Comparison of ENCODE assay signal across 15 cellular contexts in genomic region chr1:233627376-233627775, GRCh38. TPM values are rescaled to one million over a fixed set of nuclear protein-coding genes. Genes with fewer than 3 reads are reported as not detected.
DNase-seq lines count a peak whose midpoint lies in the region; ATAC-seq and TF ChIP-seq lines count a peak whose summit lies in the region.
"Had no signal": no experiment of that assay in that cellular context is flagged by ENCODE, and none has a peak within 500 bp of the region (broad histone marks: within the 10 kb centered on the region; RNA-seq: fewer than 3 reads in every experiment).

No MANE protein-coding gene starts in this region.

- intact Hi-C loops in mammary epithelial cell (cut with micrococcal nuclease): no loop called here

- CTCF ChIA-PET in mammary epithelial cell (lab: Charles Lee; ENCODE audit: low non-redundant PET): no interaction called here

- H3K79me2 ChIP-seq in KMS-11 (ENCODE audit: insufficient read depth, low read depth): peaks cover 81% of the 10 kb centered on the region
- H3K79me2 ChIP-seq in mammary epithelial cell (ENCODE audit: insufficient read depth, low read length): peaks cover 73% of the 10 kb centered on the region

- H4K20me1 ChIP-seq in KMS-11 (ENCODE audit: insufficient read depth): no peaks in the 10 kb centered on the region
- no peaks in the 10 kb centered on the region for H4K20me1 ChIP-seq in mammary epithelial cell (ENCODE audit: insufficient read depth, low read length)

- in situ Hi-C loops in mammary epithelial cell (cut with MboI; ENCODE audit: low sequenced_read_pairs in 2 of 2): no loop called here

- H3K27me3 ChIP-seq in KMS-11 (ENCODE audit: insufficient read depth, low read depth): no peaks in the 10 kb centered on the region
- no peaks in the 10 kb centered on the region for H3K27me3 ChIP-seq in mammary epithelial cell (ENCODE audit: insufficient read depth, low read length)

- no peaks in the 10 kb centered on the region for H3K9me3 ChIP-seq in mammary epithelial cell (replicated peaks; ENCODE audit: insufficient read depth, low read length)
- H3K9me3 ChIP-seq: left ventricle myocardium inferior, thoracic aorta had no signal

- BruUV-seq in mammary epithelial cell (replicated peaks; lab: Mats Ljungman, UMichigan): no TSS peak

- H3K4me2 ChIP-seq in KMS-11: peak overlapping the region; percentile 86
- H3K4me2 ChIP-seq in mammary epithelial cell (ENCODE audit: insufficient read depth, low read depth, low read length): no peak overlapping the region

- dilution Hi-C loops in mammary epithelial cell (cut with HindIII; ENCODE audit: low sequenced_read_pairs): no loop called here

- ATAC-seq in GM21526 (IDR thresholded peaks at IDR 0.05; ENCODE audit: low FRiP score, unreplicated experiment): no peak

- H3K4me1 ChIP-seq in KMS-11 (ENCODE audit: low read depth, poor library complexity, severe bottlenecking) (peaks cover 94% of the 10 kb centered on the region), mammary epithelial cell (ENCODE audit: insufficient read depth, low read length) (no peaks in the 10 kb centered on the region)
- H3K4me1 ChIP-seq: left ventricle myocardium inferior had no signal

- peak; percentile 62 for DNase-seq in NCI-H82 (lab: John Stamatoyannopoulos, UW)
- no peak for DNase-seq in NCI-H82 treated with DMSO at 0.1 percent for 48 hours (lab: John Stamatoyannopoulos, UW; ENCODE audit: unreplicated experiment)
- peak; percentile 22 for DNase-seq in mammary epithelial cell
- peak; percentile 61 for DNase-seq in stimulated activated CD4-positive, alpha-beta T cell treated with anti-CD3 and anti-CD28 coated beads, Interleukin-15, amount 100 ng/mL, for 24 hours
- DNase-seq in NCI-H2196 treated with DMSO at 0.1 percent for 48 hours (lab: John Stamatoyannopoulos, UW; ENCODE audit: unreplicated experiment): no peak
- no peak for DNase-seq in RKO (ENCODE audit: low spot score)
- DNase-seq: 8988T, COR-L47, HCEC 1CT, left ventricle myocardium inferior, NCI-H2227 treated with DMSO at 0.1 percent for 48 hours, SHP77 treated with DMSO at 0.1 percent for 48 hours had no signal

- H2AFZ ChIP-seq in KMS-11 (ENCODE audit: low read depth): no peak overlapping the region
- no peak overlapping the region for H2AFZ ChIP-seq in mammary epithelial cell (ENCODE audit: low read depth, low read length)

- 71% methylated on average over 6 of the region's 11 CpGs for WGBS in mammary epithelial cell (ENCODE audit: low coverage, missing lambda C conversion rate)

- H3K36me3 ChIP-seq in KMS-11 (ENCODE audit: insufficient read depth) (no peaks in the 10 kb centered on the region), mammary epithelial cell (ENCODE audit: insufficient read depth, low read length) (no peaks in the 10 kb centered on the region)
- H3K36me3 ChIP-seq: left ventricle myocardium inferior, thoracic aorta had no signal

- peak overlapping the region; percentile 63 for H3K9ac ChIP-seq in KMS-11
- H3K9ac ChIP-seq in mammary epithelial cell (ENCODE audit: insufficient read depth, low read length): no peak overlapping the region

- TF ChIP-seq CTCF in KMS-11 (conservative IDR thresholded peaks at IDR 0.05; ENCODE audit: low read depth, low read length) (no peak), mammary epithelial cell (conservative IDR thresholded peaks at IDR 0.05 in 1 of 2, IDR thresholded peaks at IDR 0.05 in 1 of 2; ENCODE audit: extremely low read depth in 1 of 2, insufficient read depth in 1 of 2, low read depth in 1 of 2, low read length in 2 of 2) (no peak)

- H3K4me3 ChIP-seq in KMS-11 (IDR thresholded peaks at IDR 0.05; ENCODE audit: insufficient read depth, low read depth, low read length) (peak overlapping the region; percentile 56), mammary epithelial cell (replicated peaks in 1 of 3; ENCODE audit: insufficient read depth in 1 of 3, low read depth in 2 of 3, low read length in 3 of 3) (no peak overlapping the region)
- H3K4me3 ChIP-seq: left ventricle myocardium inferior, thoracic aorta had no signal

- H3K27ac ChIP-seq in KMS-11 (peak overlapping the region; percentile 93), mammary epithelial cell (ENCODE audit: insufficient read depth, low read depth, low read length) (no peak overlapping the region)
- H3K27ac ChIP-seq: left ventricle myocardium inferior, thoracic aorta had no signal

RNA-seq across cellular contexts. Expression of gene KCNK1, which starts 13.5 kb away (rescaled TPM):
- 10 to 100 TPM in 1 of 2 donors, 1 to 10 TPM in 1; 9.0 to 20.6 TPM for total RNA-seq in mammary epithelial cell
- polyA plus RNA-seq in mammary epithelial cell: 20.8 TPM
- 13.4 TPM for polyA minus RNA-seq in mammary epithelial cell

Comparison
In these comparisons a context has a peak if more than half of its experiments do, and no peak if none do; other contexts are left out.
1. DNase-seq: peak in NCI-H82 (single experiment), mammary epithelial cell (single experiment) and stimulated activated CD4-positive, alpha-beta T cell treated with anti-CD3 and anti-CD28 coated beads, Interleukin-15, amount 100 ng/mL, for 24 hours (single experiment); none in NCI-H82 treated with DMSO at 0.1 percent for 48 hours (single experiment), NCI-H2196 treated with DMSO at 0.1 percent for 48 hours (single experiment) and RKO (single experiment).